Comparison of ENCODE assay signal across 21 cellular contexts in genomic region chr13:97313481-97313880, GRCh38.
"Had no signal": no experiment of that assay in that cellular context is flagged by ENCODE, and none has a peak within 500 bp of the region (broad histone marks: within the 10 kb centered on the region; RNA-seq: fewer than 3 reads in every experiment).

No MANE protein-coding gene starts in this region.

- H3K27me3 ChIP-seq: ovary, right atrium auricular region, right lobe of liver, suprapubic skin, tibial artery, upper lobe of left lung, vagina had no signal

- DNase-seq: islet precursor cell; left ventricle myocardium inferior; mesendoderm; naive thymus-derived CD4-positive, alpha-beta T cell; ovary; right lobe of liver; stimulated activated CD4-positive, alpha-beta T cell treated with anti-CD3 and anti-CD28 coated beads, Interleukin-12 subunit alpha, Interleukin-12 subunit beta, amount 100 ng/mL, for 4 hours; stimulated activated CD4-positive, alpha-beta T cell treated with anti-CD3 and anti-CD28 coated beads, Interleukin-15, amount 100 ng/mL, for 24 hours; stimulated activated CD4-positive, alpha-beta T cell treated with anti-CD3 and anti-CD28 coated beads, Interleukin-2, amount 100 ng/mL, for 24 hours; stimulated activated CD4-positive, alpha-beta T cell treated with anti-CD3 and anti-CD28 coated beads, Interleukin-4, amount 100 ng/mL, for 1 hour; stimulated activated naive B cell treated with anti-CD40 and anti-IgM and Interleukin-4, amounts not matched to agents 10 μg/mL and 1 μg/mL and 100 μg/mL, for 72 hours; stimulated activated naive CD8-positive, alpha-beta T cell treated with anti-CD3 and anti-CD28 coated beads, Interleukin-15, Interleukin-2, amounts not matched to agents 100 U/mL and 50 U/mL, for 24 hours; tibial artery; upper lobe of left lung had no signal

- H3K9me3 ChIP-seq: left ventricle myocardium inferior, ovary, right atrium auricular region, right lobe of liver, suprapubic skin, thoracic aorta, tibial artery, upper lobe of left lung, vagina had no signal

- H3K27ac ChIP-seq: left ventricle myocardium inferior, ovary, right atrium auricular region, right lobe of liver, skin epidermis, suprapubic skin, thoracic aorta, tibial artery, upper lobe of left lung, vagina had no signal

- ATAC-seq: naive thymus-derived CD4-positive, alpha-beta T cell; natural killer cell treated with Interleukin-12 subunit alpha and Interleukin-12 subunit beta and Interleukin-15 and Interleukin-18, amount 100 ng/mL, for 72 hours; stimulated activated naive B cell treated with anti-CD40 and anti-IgM and Interleukin-4, amounts not matched to agents 10 μg/mL and 1 μg/mL and 100 μg/mL, for 72 hours; stimulated activated naive CD8-positive, alpha-beta T cell treated with anti-CD3 and anti-CD28 coated beads, Interleukin-15, Interleukin-2, amounts not matched to agents 100 U/mL and 50 U/mL, for 24 hours had no signal

- H3K4me3 ChIP-seq: left ventricle myocardium inferior, lung, ovary, right atrium auricular region, right lobe of liver, skin epidermis, suprapubic skin, thoracic aorta, tibial artery, upper lobe of left lung, vagina had no signal

- H3K36me3 ChIP-seq: left ventricle myocardium inferior, ovary, right atrium auricular region, right lobe of liver, suprapubic skin, thoracic aorta, tibial artery, upper lobe of left lung, vagina had no signal
